Comparison of ENCODE assay signal across 19 cellular contexts in the genomic region with DNA sequence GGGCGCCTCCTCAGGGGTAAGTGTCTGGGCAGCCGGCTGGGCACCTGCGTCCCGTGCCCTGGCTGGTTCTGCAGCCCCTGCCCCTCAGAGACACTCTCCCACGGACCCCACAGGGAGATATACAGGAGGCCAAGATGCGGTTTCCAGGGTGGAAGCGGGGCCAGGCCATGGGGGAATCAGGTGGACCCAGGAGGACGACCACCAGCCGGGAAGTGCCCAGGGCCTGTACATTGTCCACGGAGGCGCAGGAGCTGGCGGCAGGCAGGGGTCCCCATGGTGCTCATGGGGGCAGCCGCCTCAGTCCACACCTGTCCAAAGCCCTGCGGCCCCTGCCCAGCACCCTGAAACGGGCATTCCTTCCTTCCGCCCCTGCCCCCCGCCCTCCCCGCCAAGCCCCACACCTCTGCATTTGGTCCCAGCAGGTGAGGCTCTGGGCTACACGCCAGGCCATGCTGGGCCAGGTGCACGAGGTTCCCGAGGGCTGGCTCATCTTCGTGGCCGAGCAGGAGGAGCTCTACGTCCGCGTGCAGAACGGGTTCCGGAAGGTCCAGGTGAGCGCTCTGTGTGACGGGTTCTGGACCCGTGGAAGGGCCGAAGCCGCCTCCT. TPM values are rescaled to one million over a fixed set of nuclear protein-coding genes. Genes with fewer than 3 reads are reported as not detected.
DNase-seq lines count a peak whose midpoint lies in the region; ATAC-seq and TF ChIP-seq lines count a peak whose summit lies in the region.
"Had no signal": no experiment of that assay in that cellular context is flagged by ENCODE, and none has a peak within 500 bp of the region (broad histone marks: within the 10 kb centered on the region; RNA-seq: fewer than 3 reads in every experiment).

No MANE protein-coding gene starts in this region.

- no peak for TF ChIP-seq CTCF in left ventricle myocardium inferior (IDR thresholded peaks at IDR 0.05; ENCODE audit: borderline replicate concordance)

- no peak overlapping the region for H3K27ac ChIP-seq in left ventricle myocardium inferior (replicated peaks)
- H3K27ac ChIP-seq: upper lobe of left lung had no signal

- H3K27me3 ChIP-seq in left ventricle myocardium inferior (ENCODE audit: low read depth): no peaks in the 10 kb centered on the region
- H3K27me3 ChIP-seq: upper lobe of left lung had no signal

- DNase-seq in DMS53 (lab: John Stamatoyannopoulos, UW) (peak; percentile 63), DMS53 treated with DMSO at 0.1 percent for 48 hours (lab: John Stamatoyannopoulos, UW; ENCODE audit: unreplicated experiment) (no peak), NCI-H345 treated with DMSO at 0.1 percent for 48 hours (lab: John Stamatoyannopoulos, UW; ENCODE audit: unreplicated experiment) (peak; percentile 16), left ventricle myocardium inferior (peak; percentile 11), sciatic nerve (ENCODE audit: low spot score) (peak; percentile 57)
- DNase-seq: 8988T; activated CD4-positive, alpha-beta T cell treated with anti-CD3 and anti-CD28 coated beads, Interleukin-2, amount 50 U/mL, for 4 hours; activated T-cell treated with anti-CD3 and anti-CD28 coated beads, Interleukin-2, amount 50 U/mL, for 48 hours; CD4-positive, CD25-positive, alpha-beta regulatory T cell; central memory CD4-positive, alpha-beta T cell; mammary epithelial cell; MV-4-11; NCI-H446 treated with DMSO at 0.1 percent for 48 hours; OCI-M1; SK-N-SH had no signal

- ATAC-seq in sciatic nerve (no peak), HG02840 (IDR thresholded peaks at IDR 0.05; ENCODE audit: low FRiP score, unreplicated experiment) (no peak), HG03432 (IDR thresholded peaks at IDR 0.05; ENCODE audit: unreplicated experiment) (no peak), esophagus mucosa (no peak)

- H3K4me3 ChIP-seq in left ventricle myocardium inferior: no peak overlapping the region
- H3K4me3 ChIP-seq: upper lobe of left lung had no signal

- H3K9me3 ChIP-seq in left ventricle myocardium inferior (replicated peaks): no peaks in the 10 kb centered on the region
- H3K9me3 ChIP-seq: SK-N-SH, upper lobe of left lung had no signal

- H3K4me1 ChIP-seq in left ventricle myocardium inferior: no peaks in the 10 kb centered on the region
- H3K4me1 ChIP-seq: upper lobe of left lung had no signal

- peaks cover 39% of the 10 kb centered on the region for H3K36me3 ChIP-seq in left ventricle myocardium inferior

- intact Hi-C loops in left ventricle myocardium inferior (cut with micrococcal nuclease): no loop called here
- intact Hi-C loops in sciatic nerve (cut with DNase I): no loop called here

RNA-seq across cellular contexts. Expression of gene SLC19A1, which starts 36.7 kb away (rescaled TPM):
- total RNA-seq in left ventricle myocardium inferior (4.9 TPM), sciatic nerve (10.2 TPM), esophagus mucosa (3.1 TPM)
